In genomic region chr19:47176627-47177090, GRCh38 we compare ENCODE assay signal across 8 cellular contexts. TPM values are rescaled to one million over a fixed set of nuclear protein-coding genes. Genes with fewer than 3 reads are reported as not detected.
A peak's percentile ranks its signal among the peaks of the same experiment; 100 is the strongest.
DNase-seq lines count a peak whose midpoint lies in the region; ATAC-seq, FAIRE-seq and TF ChIP-seq lines count a peak whose summit lies in the region.

No MANE protein-coding gene starts in this region.

- H3K36me3 Mint-ChIP-seq in activated T-cell treated with anti-CD3 and anti-CD28 coated beads, Interleukin-2, amount 50 U/mL, for 4 hours (ENCODE audit: insufficient read depth) = peaks cover 33% of the 10 kb centered on the region

- FAIRE-seq in H54 (lab: Jason Lieb, UNC) = peak; percentile 36

- peak; percentile 88 to 90 for ATAC-seq in activated T-cell treated with anti-CD3 and anti-CD28 coated beads, Interleukin-2, amount 50 U/mL, for 4 hours
- ATAC-seq in HG03565 (IDR thresholded peaks at IDR 0.05; ENCODE audit: unreplicated experiment) = no peak

- H3K27me3 Mint-ChIP-seq in activated T-cell treated with anti-CD3 and anti-CD28 coated beads, Interleukin-2, amount 50 U/mL, for 4 hours (ENCODE audit: low read depth) = no peaks in the 10 kb centered on the region

- TF ChIP-seq CTCF in fibroblast of villous mesenchyme (IDR thresholded peaks at IDR 0.05; ENCODE audit: insufficient read depth, low read depth, low read length) (no peak), GM10266 (IDR thresholded peaks at IDR 0.05; ENCODE audit: control insufficient read depth, insufficient read depth, low read depth, missing control alignments) (no peak)

- TF ChIP-seq POLR2A in H54 (IDR thresholded peaks at IDR 0.05; ENCODE audit: low read depth, low read length) = no peak

- H3K4me3 Mint-ChIP-seq in activated T-cell treated with anti-CD3 and anti-CD28 coated beads, Interleukin-2, amount 50 U/mL, for 4 hours = peak overlapping the region; percentile 64

- no peaks in the 10 kb centered on the region for H3K9me3 Mint-ChIP-seq in activated T-cell treated with anti-CD3 and anti-CD28 coated beads, Interleukin-2, amount 50 U/mL, for 4 hours

- H3K4me3 ChIP-seq in fibroblast of villous mesenchyme (ENCODE audit: low read depth, low read length) = no peak overlapping the region

- DNase-seq in H54 (ENCODE audit: insufficient read length, low spot score) (no peak), fibroblast of villous mesenchyme (ENCODE audit: low read depth) (peak; percentile 98), HK-2 (ENCODE audit: unreplicated experiment) (no peak), NCI-H345 treated with DMSO at 0.1 percent for 48 hours (lab: John Stamatoyannopoulos, UW; ENCODE audit: unreplicated experiment) (no peak), GM10266 (ENCODE audit: extremely low spot score) (no peak)
- DNase-seq in activated T-cell treated with anti-CD3 and anti-CD28 coated beads, Interleukin-2, amount 50 U/mL, for 4 hours = peak; percentile 27
- peak; percentile 22 to 45 for DNase-seq in stimulated activated CD4-positive, alpha-beta T cell treated with anti-CD3 and anti-CD28 coated beads, Interleukin-2, amount 100 ng/mL, for 24 hours

- H3K4me1 Mint-ChIP-seq in activated T-cell treated with anti-CD3 and anti-CD28 coated beads, Interleukin-2, amount 50 U/mL, for 4 hours (ENCODE audit: low read depth) = peaks cover 59% of the 10 kb centered on the region

RNA-seq across cellular contexts. Expression of gene SAE1, which starts 46.0 kb away (rescaled TPM):
- total RNA-seq in activated T-cell treated with anti-CD3 and anti-CD28 coated beads, Interleukin-2, amount 50 U/mL, for 4 hours = 100 to 1,000 TPM in 1 of 3 donors, 10 to 100 TPM in 2; 90.0 to 112 (median 99.3) TPM
- total RNA-seq in fibroblast of villous mesenchyme = 155 and 160 TPM in 2 replicates

RNA-seq across cellular contexts. Expression of gene BBC3, which starts 54.3 kb away (rescaled TPM):
- total RNA-seq in activated T-cell treated with anti-CD3 and anti-CD28 coated beads, Interleukin-2, amount 50 U/mL, for 4 hours = 1 to 10 TPM; 4.4 to 6.0 (median 5.7) TPM
- total RNA-seq in fibroblast of villous mesenchyme = 6.0 and 14.2 TPM in 2 replicates

Comparison
In these comparisons a context has a peak if more than half of its experiments do, and no peak if none do; other contexts are left out.
1. DNase-seq: peak in activated T-cell treated with anti-CD3 and anti-CD28 coated beads, Interleukin-2, amount 50 U/mL, for 4 hours (single experiment), fibroblast of villous mesenchyme (single experiment) and stimulated activated CD4-positive, alpha-beta T cell treated with anti-CD3 and anti-CD28 coated beads, Interleukin-2, amount 100 ng/mL, for 24 hours (2 of 2); none in H54 (single experiment), HK-2 (single experiment), NCI-H345 treated with DMSO at 0.1 percent for 48 hours (single experiment) and GM10266 (single experiment).